In genomic region chr6:168180548-168181011, GRCh38 we compare ENCODE assay signal across 1 cellular context.
TF ChIP-seq lines count a peak whose summit lies in the region.

No MANE protein-coding gene starts in this region.

TF ChIP-seq in WTC11, 78 proteins besides CTCF, POLR2A, EP300 and RAD21:
- TF ChIP-seq, protein P1, sequence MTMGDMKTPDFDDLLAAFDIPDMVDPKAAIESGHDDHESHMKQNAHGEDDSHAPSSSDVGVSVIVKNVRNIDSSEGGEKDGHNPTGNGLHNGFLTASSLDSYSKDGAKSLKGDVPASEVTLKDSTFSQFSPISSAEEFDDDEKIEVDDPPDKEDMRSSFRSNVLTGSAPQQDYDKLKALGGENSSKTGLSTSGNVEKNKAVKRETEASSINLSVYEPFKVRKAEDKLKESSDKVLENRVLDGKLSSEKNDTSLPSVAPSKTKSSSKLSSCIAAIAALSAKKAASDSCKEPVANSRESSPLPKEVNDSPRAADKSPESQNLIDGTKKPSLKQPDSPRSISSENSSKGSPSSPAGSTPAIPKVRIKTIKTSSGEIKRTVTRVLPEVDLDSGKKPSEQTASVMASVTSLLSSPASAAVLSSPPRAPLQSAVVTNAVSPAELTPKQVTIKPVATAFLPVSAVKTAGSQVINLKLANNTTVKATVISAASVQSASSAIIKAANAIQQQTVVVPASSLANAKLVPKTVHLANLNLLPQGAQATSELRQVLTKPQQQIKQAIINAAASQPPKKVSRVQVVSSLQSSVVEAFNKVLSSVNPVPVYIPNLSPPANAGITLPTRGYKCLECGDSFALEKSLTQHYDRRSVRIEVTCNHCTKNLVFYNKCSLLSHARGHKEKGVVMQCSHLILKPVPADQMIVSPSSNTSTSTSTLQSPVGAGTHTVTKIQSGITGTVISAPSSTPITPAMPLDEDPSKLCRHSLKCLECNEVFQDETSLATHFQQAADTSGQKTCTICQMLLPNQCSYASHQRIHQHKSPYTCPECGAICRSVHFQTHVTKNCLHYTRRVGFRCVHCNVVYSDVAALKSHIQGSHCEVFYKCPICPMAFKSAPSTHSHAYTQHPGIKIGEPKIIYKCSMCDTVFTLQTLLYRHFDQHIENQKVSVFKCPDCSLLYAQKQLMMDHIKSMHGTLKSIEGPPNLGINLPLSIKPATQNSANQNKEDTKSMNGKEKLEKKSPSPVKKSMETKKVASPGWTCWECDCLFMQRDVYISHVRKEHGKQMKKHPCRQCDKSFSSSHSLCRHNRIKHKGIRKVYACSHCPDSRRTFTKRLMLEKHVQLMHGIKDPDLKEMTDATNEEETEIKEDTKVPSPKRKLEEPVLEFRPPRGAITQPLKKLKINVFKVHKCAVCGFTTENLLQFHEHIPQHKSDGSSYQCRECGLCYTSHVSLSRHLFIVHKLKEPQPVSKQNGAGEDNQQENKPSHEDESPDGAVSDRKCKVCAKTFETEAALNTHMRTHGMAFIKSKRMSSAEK (CRISPR knock-in tag; IDR thresholded peaks at IDR 0.05; ENCODE audit: borderline replicate concordance) = no peak
- no peak for TF ChIP-seq ZNF121 (CRISPR knock-in tag; IDR thresholded peaks at IDR 0.05)
- TF ChIP-seq, protein P2, sequence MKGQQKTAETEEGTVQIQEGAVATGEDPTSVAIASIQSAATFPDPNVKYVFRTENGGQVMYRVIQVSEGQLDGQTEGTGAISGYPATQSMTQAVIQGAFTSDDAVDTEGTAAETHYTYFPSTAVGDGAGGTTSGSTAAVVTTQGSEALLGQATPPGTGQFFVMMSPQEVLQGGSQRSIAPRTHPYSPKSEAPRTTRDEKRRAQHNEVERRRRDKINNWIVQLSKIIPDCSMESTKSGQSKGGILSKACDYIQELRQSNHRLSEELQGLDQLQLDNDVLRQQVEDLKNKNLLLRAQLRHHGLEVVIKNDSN (CRISPR knock-in tag; IDR thresholded peaks at IDR 0.05) = no peak
- TF ChIP-seq, protein P3, sequence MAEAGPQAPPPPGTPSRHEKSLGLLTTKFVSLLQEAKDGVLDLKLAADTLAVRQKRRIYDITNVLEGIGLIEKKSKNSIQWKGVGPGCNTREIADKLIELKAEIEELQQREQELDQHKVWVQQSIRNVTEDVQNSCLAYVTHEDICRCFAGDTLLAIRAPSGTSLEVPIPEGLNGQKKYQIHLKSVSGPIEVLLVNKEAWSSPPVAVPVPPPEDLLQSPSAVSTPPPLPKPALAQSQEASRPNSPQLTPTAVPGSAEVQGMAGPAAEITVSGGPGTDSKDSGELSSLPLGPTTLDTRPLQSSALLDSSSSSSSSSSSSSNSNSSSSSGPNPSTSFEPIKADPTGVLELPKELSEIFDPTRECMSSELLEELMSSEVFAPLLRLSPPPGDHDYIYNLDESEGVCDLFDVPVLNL (CRISPR knock-in tag; IDR thresholded peaks at IDR 0.05; ENCODE audit: borderline replicate concordance, low read depth) = no peak
- TF ChIP-seq MYBL2 (CRISPR knock-in tag; IDR thresholded peaks at IDR 0.05) = no peak
- TF ChIP-seq, protein P4, sequence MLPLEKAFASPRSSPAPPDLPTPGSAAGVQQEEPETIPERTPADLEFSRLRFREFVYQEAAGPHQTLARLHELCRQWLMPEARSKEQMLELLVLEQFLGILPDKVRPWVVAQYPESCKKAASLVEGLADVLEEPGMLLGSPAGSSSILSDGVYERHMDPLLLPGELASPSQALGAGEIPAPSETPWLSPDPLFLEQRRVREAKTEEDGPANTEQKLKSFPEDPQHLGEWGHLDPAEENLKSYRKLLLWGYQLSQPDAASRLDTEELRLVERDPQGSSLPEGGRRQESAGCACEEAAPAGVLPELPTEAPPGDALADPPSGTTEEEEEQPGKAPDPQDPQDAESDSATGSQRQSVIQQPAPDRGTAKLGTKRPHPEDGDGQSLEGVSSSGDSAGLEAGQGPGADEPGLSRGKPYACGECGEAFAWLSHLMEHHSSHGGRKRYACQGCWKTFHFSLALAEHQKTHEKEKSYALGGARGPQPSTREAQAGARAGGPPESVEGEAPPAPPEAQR (CRISPR knock-in tag; IDR thresholded peaks at IDR 0.05) = no peak
- TF ChIP-seq FOXP4 (CRISPR knock-in tag; IDR thresholded peaks at IDR 0.05) = no peak
- no peak for TF ChIP-seq ZNF263 (CRISPR knock-in tag; IDR thresholded peaks at IDR 0.05; ENCODE audit: low read depth)
- no peak for TF ChIP-seq PRDM15 (CRISPR knock-in tag; IDR thresholded peaks at IDR 0.05)
- no peak for TF ChIP-seq NR3C1 (CRISPR knock-in tag; conservative IDR thresholded peaks at IDR 0.05; ENCODE audit: low read depth)
- TF ChIP-seq SP1 (CRISPR knock-in tag; conservative IDR thresholded peaks at IDR 0.05) = no peak
- no peak for TF ChIP-seq PREB (CRISPR knock-in tag; IDR thresholded peaks at IDR 0.05; ENCODE audit: borderline replicate concordance)
- no peak for TF ChIP-seq MXD4 (CRISPR knock-in tag; IDR thresholded peaks at IDR 0.05; ENCODE audit: borderline replicate concordance)
- TF ChIP-seq ZBTB21 (CRISPR knock-in tag; IDR thresholded peaks at IDR 0.05; ENCODE audit: borderline replicate concordance) = no peak
